10 cellular contexts compared by ENCODE assay signal in the genomic region with DNA sequence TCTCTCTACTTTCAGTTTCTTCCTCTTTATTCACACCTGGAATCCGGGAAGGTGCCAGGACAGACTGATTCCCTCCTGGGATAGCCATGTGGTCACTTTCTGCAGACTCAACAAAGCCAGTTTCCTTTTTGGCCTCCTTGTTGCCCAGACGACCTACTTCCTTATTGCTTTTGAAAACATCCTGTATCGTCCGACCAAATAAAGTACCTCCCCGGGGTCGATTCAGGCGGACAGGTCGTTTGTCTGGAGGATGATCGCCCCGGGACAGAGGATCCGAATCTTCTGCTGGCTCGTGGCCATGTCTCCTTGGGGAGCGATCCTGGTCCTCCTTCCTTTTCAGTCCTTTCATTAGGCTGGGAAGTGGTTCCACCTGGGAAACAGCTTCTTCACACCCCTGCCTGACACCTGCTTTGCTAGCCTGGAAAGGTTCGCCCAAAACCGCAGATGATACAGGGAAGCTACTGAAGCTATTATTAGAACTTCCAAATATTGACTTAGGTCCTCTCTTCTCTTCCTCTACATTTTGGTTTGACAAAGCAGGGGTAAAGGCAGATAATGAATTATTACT. TPM values are rescaled to one million over a fixed set of nuclear protein-coding genes. Genes with fewer than 3 reads are reported as not detected.
DNase-seq lines count a peak whose midpoint lies in the region; ATAC-seq, FAIRE-seq and TF ChIP-seq lines count a peak whose summit lies in the region.
"Had no signal": no experiment of that assay in that cellular context is flagged by ENCODE, and none has a peak within 500 bp of the region (broad histone marks: within the 10 kb centered on the region; RNA-seq: fewer than 3 reads in every experiment).

No MANE protein-coding gene starts in this region.

- TF ChIP-seq RAD21 in SK-N-SH (IDR thresholded peaks at IDR 0.05; ENCODE audit: low read length), result no peak

- H3K9ac ChIP-seq in SK-N-SH (peak overlapping the region; percentile 5; the same call in 1 of the 2 replicates), endocrine pancreas (ENCODE audit: control insufficient read depth, insufficient read depth, low read length) (peak overlapping the region; percentile 1)

- DNase-seq in SK-N-SH (no peak), OCI-LY7 (ENCODE audit: low spot score) (no peak), small intestine (peak; percentile 42), A172 (ENCODE audit: low spot score) (no peak)
- DNase-seq: NCI-H446 treated with DMSO at 0.1 percent for 48 hours had no signal

- peaks cover 16% of the 10 kb centered on the region; the same call in 1 of the 2 replicates for H4K20me1 ChIP-seq in SK-N-SH (ENCODE audit: insufficient read depth)
- peaks cover 25% of the 10 kb centered on the region; the same call in 1 of the 2 replicates for H4K20me1 ChIP-seq in OCI-LY7 (ENCODE audit: insufficient read depth, low read length)

- TF ChIP-seq CTCF in SK-N-SH (IDR thresholded peaks at IDR 0.05) (no peak), OCI-LY7 (conservative IDR thresholded peaks at IDR 0.05; ENCODE audit: low read length) (no peak)

- H3K9me2 ChIP-seq in SK-N-SH (no peaks in the 10 kb centered on the region), OCI-LY7 (ENCODE audit: insufficient read depth, low read length) (no peaks in the 10 kb centered on the region)

- H3K4me1 ChIP-seq in SK-N-SH (ENCODE audit: control insufficient read depth in 1 of 2, insufficient read depth in 2 of 2, low read depth in 1 of 2, low read length in 1 of 2), result peaks cover 21 to 25% of the 10 kb centered on the region in 2 experiments
- peaks cover 33% of the 10 kb centered on the region for H3K4me1 ChIP-seq in OCI-LY7 (ENCODE audit: insufficient read depth, low read length, poor library complexity, severe bottlenecking)
- H3K4me1 ChIP-seq in endocrine pancreas (ENCODE audit: control insufficient read depth, insufficient read depth, low read length), result peaks cover 12% of the 10 kb centered on the region
- peaks cover 6 to 17% of the 10 kb centered on the region in 2 donors for H3K4me1 ChIP-seq in small intestine (ENCODE audit: control insufficient read depth in 2 of 2, insufficient read depth in 1 of 2, low read depth in 1 of 2, low read length in 1 of 2)

- H3K27ac ChIP-seq in SK-N-SH (ENCODE audit: low read depth in 2 of 2, low read length in 1 of 2), result no peak overlapping the region
- peak overlapping the region; percentile 26 for H3K27ac ChIP-seq in OCI-LY7 (ENCODE audit: low read depth, low read length, poor library complexity, severe bottlenecking)
- H3K27ac ChIP-seq in small intestine (ENCODE audit: low read depth in 1 of 2, low read length in 1 of 2), result peak overlapping the region in 1 of 2 donors; percentile 47

- peaks cover 86% of the 10 kb centered on the region for H3K79me2 ChIP-seq in SK-N-SH (ENCODE audit: insufficient read depth)
- peaks cover 68% of the 10 kb centered on the region for H3K79me2 ChIP-seq in OCI-LY7 (ENCODE audit: insufficient read depth, low read depth, low read length)

- intact Hi-C loops in OCI-LY7 (cut with micrococcal nuclease; ENCODE audit: unreplicated experiment), result no loop called here

- CTCF ChIA-PET in SK-N-SH (lab: Yijun Ruan, JAX), result interaction anchor here (0.7 to 2.0 kb wide), 5 partner anchors 9 to 385 kb away, joined by 3 to 5 read pairs (median 3); no protein-coding TSS in a partner anchor
- CTCF ChIA-PET in OCI-LY7 (lab: Charles Lee; ENCODE audit: unreplicated experiment), result no interaction called here

- POLR2A ChIA-PET in SK-N-SH (lab: Yijun Ruan, JAX), result no interaction called here
- POLR2A ChIA-PET in OCI-LY7 (lab: Charles Lee), result no interaction called here

- H3K4me3 ChIP-seq in SK-N-SH (ENCODE audit: low read depth in 2 of 2, low read length in 1 of 2) (peak overlapping the region; percentile 6 to 38; a peak in 3 of 4 replicates), OCI-LY7 (ENCODE audit: low read depth, low read length, poor library complexity, severe bottlenecking) (peak overlapping the region; percentile 78), endocrine pancreas (ENCODE audit: control insufficient read depth, insufficient read depth, low read length) (no peak overlapping the region), small intestine (ENCODE audit: low read depth in 1 of 2, low read length in 2 of 2) (peak overlapping the region in 1 of 2 donors; percentile 8)

- FAIRE-seq in small intestine (lab: Jason Lieb, UNC), result no peak

- H3F3A ChIP-seq in SK-N-SH (replicated peaks; ENCODE audit: insufficient read depth), result peaks cover 14% of the 10 kb centered on the region

- H2AFZ ChIP-seq in SK-N-SH (ENCODE audit: low read depth) (no peak overlapping the region), OCI-LY7 (ENCODE audit: low read length) (no peak overlapping the region)

- peaks cover 35 to 40% of the 10 kb centered on the region in 2 experiments for H3K36me3 ChIP-seq in SK-N-SH (replicated peaks in 1 of 2; ENCODE audit: control insufficient read depth in 1 of 2, insufficient read depth in 2 of 2, low read length in 1 of 2)
- H3K36me3 ChIP-seq in OCI-LY7 (ENCODE audit: insufficient read depth, low read length), result peaks cover 52% of the 10 kb centered on the region
- peaks cover 11% of the 10 kb centered on the region for H3K36me3 ChIP-seq in endocrine pancreas (ENCODE audit: control insufficient read depth, insufficient read depth, low read length)
- peaks cover 10 to 12% of the 10 kb centered on the region in 2 donors for H3K36me3 ChIP-seq in small intestine (ENCODE audit: control insufficient read depth in 2 of 2, insufficient read depth in 2 of 2, low read length in 2 of 2)

- H3K9me3 ChIP-seq in SK-N-SH, result no peaks in the 10 kb centered on the region
- H3K9me3 ChIP-seq in OCI-LY7 (ENCODE audit: low read length), result no peaks in the 10 kb centered on the region
- no peaks in the 10 kb centered on the region for H3K9me3 ChIP-seq in endocrine pancreas (ENCODE audit: control insufficient read depth, low read length)
- no peaks in the 10 kb centered on the region for H3K9me3 ChIP-seq in small intestine (ENCODE audit: control insufficient read depth, low read depth)

- H3K27me3 ChIP-seq in SK-N-SH (ENCODE audit: insufficient read depth) (no peaks in the 10 kb centered on the region), endocrine pancreas (ENCODE audit: control insufficient read depth, insufficient read depth, low read length) (no peaks in the 10 kb centered on the region), small intestine (ENCODE audit: control insufficient read depth in 2 of 2, insufficient read depth in 2 of 2, low read length in 2 of 2) (no peaks in the 10 kb centered on the region)

- BruUV-seq in OCI-LY7 (replicated peaks; lab: Mats Ljungman, UMichigan), result no TSS peak

- ATAC-seq in SK-N-SH treated with all-trans-retinoic acid at 6 μM for 48 hours (no peak), HG03280 (IDR thresholded peaks at IDR 0.05; ENCODE audit: unreplicated experiment) (no peak), GM18873 (IDR thresholded peaks at IDR 0.05; ENCODE audit: low FRiP score, unreplicated experiment) (no peak)
- ATAC-seq: left lobe of liver had no signal

- H3K4me2 ChIP-seq in SK-N-SH (peak overlapping the region; percentile 72), OCI-LY7 (ENCODE audit: low read length) (peak overlapping the region; percentile 86)

- 91% methylated on average over 15 of the region's 15 CpGs for WGBS in SK-N-SH (ENCODE audit: low lambda C conversion rate)
- WGBS in small intestine, 3 donors, result 56 to 67% (median 59%) methylated on average over 15 of the region's 15 CpGs

- no peak for TF ChIP-seq EP300 in SK-N-SH (IDR thresholded peaks at IDR 0.05; ENCODE audit: borderline replicate concordance in 1 of 2, low read depth in 1 of 2, low read length in 1 of 2)

TF ChIP-seq in SK-N-SH, 30 proteins besides CTCF, POLR2A, EP300 and RAD21 (continues in another document):
- TF ChIP-seq YY1 (IDR thresholded peaks at IDR 0.05; ENCODE audit: low read depth), result no peak
- no peak for TF ChIP-seq SIN3A (IDR thresholded peaks at IDR 0.05; ENCODE audit: borderline replicate concordance, low read depth, low read length)

RNA-seq across cellular contexts. Expression of a gene that starts 1.2 kb away (rescaled TPM):
- polyA plus RNA-seq in SK-N-SH (2012; rRNA removed) (42.9 and 46.9 TPM in 2 replicates), small intestine (10 to 100 TPM; 38.3 to 42.7 (median 42.5) TPM)
- polyA plus RNA-seq in SK-N-SH (2012; cell fraction: cytosol; rRNA removed), result 22.3 and 28.1 TPM in 2 replicates
- 142 and 167 TPM in 2 replicates for polyA plus RNA-seq in SK-N-SH (2012; cell fraction: nucleus; rRNA removed)
- total RNA-seq in OCI-LY7 (2014; rRNA removed; shearing (Covaris generic)), result 90.1 and 109 TPM in 2 replicates
- total RNA-seq in OCI-LY7 (2022), result 146 and 166 TPM in 2 replicates
- 57.6 and 61.7 TPM in 2 replicates for total RNA-seq in A172 (2014; rRNA removed; shearing (Covaris generic))

RNA-seq across cellular contexts. Expression of a gene that starts 2.0 kb away (rescaled TPM):
- 44.5 and 47.5 TPM in 2 replicates for polyA plus RNA-seq in SK-N-SH (2012; rRNA removed)
- 54.2 and 65.5 TPM in 2 replicates for polyA plus RNA-seq in SK-N-SH (2012; cell fraction: cytosol; rRNA removed)
- polyA plus RNA-seq in SK-N-SH (2012; cell fraction: nucleus; rRNA removed), result 15.3 and 22.2 TPM in 2 replicates
- 18.3 and 24.5 TPM in 2 replicates for total RNA-seq in OCI-LY7 (2014; rRNA removed; shearing (Covaris generic))
- total RNA-seq in OCI-LY7 (2022), result 22.8 and 23.5 TPM in 2 replicates
- polyA plus RNA-seq in small intestine, result 10 to 100 TPM; 14.7 to 45.7 (median 24.6) TPM
- total RNA-seq in A172 (2014; rRNA removed; shearing (Covaris generic)), result 13.7 and 25.5 TPM in 2 replicates

RNA-seq across cellular contexts. Expression of a gene that starts 39.5 kb away (rescaled TPM):
- polyA plus RNA-seq in SK-N-SH (2012; rRNA removed) (6.6 and 9.7 TPM in 2 replicates), small intestine (1 to 10 TPM in 2 of 3 donors, under 1 TPM in 1; 0.54 to 5.2 (median 1.3) TPM)
- polyA plus RNA-seq in SK-N-SH (2012; cell fraction: cytosol; rRNA removed), result 3.6 and 4.7 TPM in 2 replicates
- polyA plus RNA-seq in SK-N-SH (2012; cell fraction: nucleus; rRNA removed), result 46.9 and 57.3 TPM in 2 replicates
- 102 and 112 TPM in 2 replicates for total RNA-seq in OCI-LY7 (2014; rRNA removed; shearing (Covaris generic))
- total RNA-seq in OCI-LY7 (2022), result 141 and 172 TPM in 2 replicates
- 7.8 and 8.9 TPM in 2 replicates for total RNA-seq in A172 (2014; rRNA removed; shearing (Covaris generic))

RNA-seq across cellular contexts. Expression of a gene that starts 39.8 kb away (rescaled TPM):
- polyA plus RNA-seq in SK-N-SH (2012; rRNA removed) (15.2 and 15.7 TPM in 2 replicates), small intestine (10 to 100 TPM in 2 of 3 donors, 1 to 10 TPM in 1; 9.2 to 15.4 (median 10.5) TPM)
- 7.6 and 10.0 TPM in 2 replicates for polyA plus RNA-seq in SK-N-SH (2012; cell fraction: cytosol; rRNA removed)
- 41.4 and 67.8 TPM in 2 replicates for polyA plus RNA-seq in SK-N-SH (2012; cell fraction: nucleus; rRNA removed)
- 41.5 and 48.4 TPM in 2 replicates for total RNA-seq in OCI-LY7 (2014; rRNA removed; shearing (Covaris generic))
- 75.8 and 84.1 TPM in 2 replicates for total RNA-seq in OCI-LY7 (2022)
- 20.1 and 20.5 TPM in 2 replicates for total RNA-seq in A172 (2014; rRNA removed; shearing (Covaris generic))

RNA-seq across cellular contexts. Expression of a gene that starts 55.6 kb away (rescaled TPM):
- polyA plus RNA-seq in SK-N-SH (2012; rRNA removed), result 38.7 and 41.8 TPM in 2 replicates
- polyA plus RNA-seq in SK-N-SH (2012; cell fraction: cytosol; rRNA removed), result 14.4 and 23.1 TPM in 2 replicates
- 110 and 119 TPM in 2 replicates for polyA plus RNA-seq in SK-N-SH (2012; cell fraction: nucleus; rRNA removed)
- total RNA-seq in OCI-LY7 (2014; rRNA removed; shearing (Covaris generic)), result 33.9 and 45.4 TPM in 2 replicates
- total RNA-seq in OCI-LY7 (2022), result 97.5 and 137 TPM in 2 replicates
- 10 to 100 TPM; 13.2 to 42.1 (median 23.9) TPM for polyA plus RNA-seq in small intestine
- 76.0 and 95.1 TPM in 2 replicates for total RNA-seq in A172 (2014; rRNA removed; shearing (Covaris generic))

Comparison
In these comparisons a context has a peak if more than half of its experiments do, and no peak if none do; other contexts are left out.
1. RNA of a gene that starts 39.5 kb away (total RNA-seq): 102 to 172 TPM in OCI-LY7; 7.8 to 8.9 TPM in A172; every median in the first group is over 10 times any median in the second.